29 cellular contexts compared by ENCODE assay signal in the genomic region with DNA sequence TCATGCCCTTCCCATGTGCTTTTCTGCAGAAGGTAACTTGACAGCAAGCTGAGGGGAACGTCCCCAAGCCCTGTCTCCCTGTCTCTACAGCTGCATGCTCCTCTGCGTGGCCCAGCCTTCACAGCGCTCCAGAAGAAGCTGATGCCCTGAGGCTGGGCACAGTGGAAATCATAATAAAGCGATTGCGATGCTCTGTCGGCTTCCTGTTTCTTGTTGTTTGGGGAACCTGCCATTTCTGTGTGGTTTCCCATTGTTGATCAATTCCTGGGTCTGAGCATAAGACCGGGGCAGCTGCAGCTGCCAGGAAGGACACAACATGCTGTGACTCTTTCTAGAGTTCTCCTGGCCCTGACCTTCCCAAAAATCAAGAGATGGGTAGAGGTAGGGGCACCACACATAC. TPM values are rescaled to one million over a fixed set of nuclear protein-coding genes. Genes with fewer than 3 reads are reported as not detected.
DNase-seq lines count a peak whose midpoint lies in the region; ATAC-seq, FAIRE-seq and TF ChIP-seq lines count a peak whose summit lies in the region.
"Had no signal": no experiment of that assay in that cellular context is flagged by ENCODE, and none has a peak within 500 bp of the region (broad histone marks: within the 10 kb centered on the region; RNA-seq: fewer than 3 reads in every experiment).

No MANE protein-coding gene starts in this region.

- POLR2A ChIA-PET in activated CD4-positive, alpha-beta T cell treated with anti-CD3 and anti-CD28 coated beads, Interleukin-2, amount 10 ng/mL, durations not matched to agents 7 days and 5 days (lab: Charles Lee) = no interaction called here
- POLR2A ChIA-PET in GM12878 (lab: Charles Lee) = no interaction called here

- no peaks in the 10 kb centered on the region for H3K36me3 ChIP-seq in GM12878 (ENCODE audit: control insufficient read depth in 2 of 2, insufficient read depth in 2 of 2, low read length in 1 of 2)
- H3K36me3 ChIP-seq in upper lobe of right lung = no peaks in the 10 kb centered on the region

- in situ Hi-C loops in GM12878 (cut with MboI) = loop anchor here (5.0 kb wide), 1 partner anchor 85 kb away; a partner anchor contains a TSS

- H3K4me1 ChIP-seq in GM12878 (ENCODE audit: control insufficient read depth, insufficient read depth, low read length) (peaks cover 35% of the 10 kb centered on the region), upper lobe of right lung (peaks cover 8% of the 10 kb centered on the region)

- no peak for TF ChIP-seq POLR2A in GM12878 (IDR thresholded peaks at IDR 0.05; ENCODE audit: low read depth, low read length)

- TF ChIP-seq CTCF in GM12878 (IDR thresholded peaks at IDR 0.05 in 2 of 3, conservative IDR thresholded peaks at IDR 0.05 in 1 of 3; ENCODE audit: control insufficient read depth in 2 of 3, extremely low read depth in 1 of 3, insufficient read depth in 1 of 3, low read depth in 3 of 3, low read length in 3 of 3) (no peak), upper lobe of right lung (IDR thresholded peaks at IDR 0.05) (no peak), HFFc6 (IDR thresholded peaks at IDR 0.05) (no peak)

- H3K9ac ChIP-seq in GM12878 (ENCODE audit: control insufficient read depth, insufficient read depth, low read length) = no peak overlapping the region

- SMC1A ChIA-PET in GM12878 (lab: Charles Lee; ENCODE audit: uncharacterized antibody, unreplicated experiment) = interaction anchor here (0.7 to 3.6 kb wide), 2 partner anchors 69 to 84 kb away, joined by 3 to 54 read pairs; no protein-coding TSS in a partner anchor

- H3K4me3 ChIP-seq in GM12878 (no peak overlapping the region), upper lobe of right lung (no peak overlapping the region)
- H3K4me3 ChIP-seq: A549 had no signal

- H2AFZ ChIP-seq in GM12878 (ENCODE audit: control insufficient read depth, low read depth, low read length) = no peak overlapping the region

- no peaks in the 10 kb centered on the region for H3K36me3 Mint-ChIP-seq in activated CD4-positive, alpha-beta T cell treated with anti-CD3 and anti-CD28 coated beads, Interleukin-2, amount 10 ng/mL, durations not matched to agents 7 days and 5 days (ENCODE audit: low read depth)
- H3K36me3 Mint-ChIP-seq in HFFc6 (ENCODE audit: low read depth) = no peaks in the 10 kb centered on the region
- H3K36me3 Mint-ChIP-seq: activated naive CD8-positive, alpha-beta T cell had no signal

- TF ChIP-seq EP300 in GM12878 (IDR thresholded peaks at IDR 0.05; ENCODE audit: borderline replicate concordance in 1 of 2, control insufficient read depth in 1 of 2, low read depth in 2 of 2, low read length in 2 of 2) = no peak

- H3K9me3 ChIP-seq in GM12878 (replicated peaks; ENCODE audit: control insufficient read depth, insufficient read depth, low read length) (no peaks in the 10 kb centered on the region), upper lobe of right lung (no peaks in the 10 kb centered on the region)
- H3K9me3 ChIP-seq: A549 had no signal

- ATAC-seq in GM12878 (no peak), upper lobe of right lung (peak; percentile 40)
- ATAC-seq: A549 had no signal

- peaks cover 50% of the 10 kb centered on the region for H3K4me1 Mint-ChIP-seq in activated CD4-positive, alpha-beta T cell treated with anti-CD3 and anti-CD28 coated beads, Interleukin-2, amount 10 ng/mL, durations not matched to agents 7 days and 5 days
- peaks cover 8% of the 10 kb centered on the region for H3K4me1 Mint-ChIP-seq in HFFc6 (ENCODE audit: low read depth)

- intact Hi-C loops in GM12878 (cut with micrococcal nuclease; ENCODE audit: unreplicated experiment) (no loop called here), upper lobe of right lung (cut with DNase I) (no loop called here)

- no peaks in the 10 kb centered on the region for H3K27me3 Mint-ChIP-seq in activated CD4-positive, alpha-beta T cell treated with anti-CD3 and anti-CD28 coated beads, Interleukin-2, amount 10 ng/mL, durations not matched to agents 7 days and 5 days
- peaks cover 38% of the 10 kb centered on the region for H3K27me3 Mint-ChIP-seq in HFFc6 (ENCODE audit: insufficient read depth)
- H3K27me3 Mint-ChIP-seq: activated naive CD8-positive, alpha-beta T cell had no signal

- 33% methylated on average over 7 of the region's 7 CpGs for WGBS in GM12878 (ENCODE audit: insufficient coverage, insufficient replicate concordance, low lambda C conversion rate, missing lambda C conversion rate)

- peak overlapping the region; percentile 86 for H3K27ac Mint-ChIP-seq in activated CD4-positive, alpha-beta T cell treated with anti-CD3 and anti-CD28 coated beads, Interleukin-2, amount 10 ng/mL, durations not matched to agents 7 days and 5 days
- H3K27ac Mint-ChIP-seq in HFFc6 = no peak overlapping the region

- H3K4me3 Mint-ChIP-seq in activated CD4-positive, alpha-beta T cell treated with anti-CD3 and anti-CD28 coated beads, Interleukin-2, amount 10 ng/mL, durations not matched to agents 7 days and 5 days = no peak overlapping the region
- H3K4me3 Mint-ChIP-seq in HFFc6 = no peak overlapping the region

- H3K9me3 Mint-ChIP-seq in activated CD4-positive, alpha-beta T cell treated with anti-CD3 and anti-CD28 coated beads, Interleukin-2, amount 10 ng/mL, durations not matched to agents 7 days and 5 days = no peaks in the 10 kb centered on the region
- H3K9me3 Mint-ChIP-seq in HFFc6 = no peaks in the 10 kb centered on the region

- H3K4me2 ChIP-seq in GM12878 (ENCODE audit: control insufficient read depth, insufficient read depth) = peak overlapping the region; percentile 26; the same call in 1 of the 2 replicates
- H3K4me2 ChIP-seq: A549 had no signal

- no TSS peak for BruUV-seq in GM12878 (replicated peaks; lab: Mats Ljungman, UMichigan)

- DNase-seq in activated CD4-positive, alpha-beta T cell treated with anti-CD3 and anti-CD28 coated beads, Interleukin-2, amount 10 ng/mL, durations not matched to agents 7 days and 5 days = no peak
- DNase-seq in activated CD4-positive, alpha-beta T cell treated with anti-CD3 and anti-CD28 coated beads, Interleukin-2, amount 50 U/mL, for 4 hours = no peak
- DNase-seq in NOMO-1 (lab: John Stamatoyannopoulos, UW; ENCODE audit: unreplicated experiment in 2 of 2) = peak; percentile 75 to 94
- no peak for DNase-seq in GM12878 (ENCODE audit: low read depth, low spot score)
- DNase-seq in upper lobe of right lung = no peak
- no peak for DNase-seq in middle frontal gyrus (ENCODE audit: extremely low spot score, low spot score)
- no peak for DNase-seq in HFFc6
- DNase-seq in activated T-cell treated with anti-CD3 and anti-CD28 coated beads, Interleukin-2, amount 50 U/mL, for 1 hour = no peak
- DNase-seq: activated CD8-positive, alpha-beta memory T cell treated with anti-CD3 and anti-CD28 coated beads for 24 hours; cerebellar nuclear complex; DMS 273 treated with DMSO at 0.1 percent for 48 hours; effector CD8-positive, alpha-beta T cell; GOT3; kidney; MM.1S; NCI-H2029; retina; stimulated activated CD4-positive, alpha-beta T cell treated with anti-CD3 and anti-CD28 coated beads, Interleukin-4, amount 100 ng/mL, for 4 hours; T-helper 2 cell had no signal

- TF ChIP-seq RAD21 in GM12878 (IDR thresholded peaks at IDR 0.05; ENCODE audit: insufficient read depth, low read depth, low read length) = no peak

- no peaks in the 10 kb centered on the region for H3K79me2 ChIP-seq in GM12878 (ENCODE audit: control insufficient read depth, insufficient read depth, low read length)

- RAD21 ChIA-PET in GM12878 (lab: Charles Lee; ENCODE audit: unreplicated experiment) = no interaction called here

- CTCF ChIA-PET in activated CD4-positive, alpha-beta T cell treated with anti-CD3 and anti-CD28 coated beads, Interleukin-2, amount 10 ng/mL, durations not matched to agents 7 days and 5 days (lab: Charles Lee) = interaction anchor here (0.6 to 0.9 kb wide), 2 partner anchors 18 to 30 kb away, joined by 3 read pairs; no protein-coding TSS in a partner anchor
- CTCF ChIA-PET in GM12878 (lab: Yijun Ruan, JAX) = interaction anchor here (0.6 to 3.5 kb wide), 4 partner anchors 12 to 638 kb away, joined by 3 to 86 read pairs (median 3); no protein-coding TSS in a partner anchor

- H3K27me3 ChIP-seq in GM12878 (replicated peaks in 1 of 2; ENCODE audit: control insufficient read depth in 2 of 2, insufficient read depth in 2 of 2, low read length in 1 of 2) (no peaks in the 10 kb centered on the region), upper lobe of right lung (no peaks in the 10 kb centered on the region)

- peak; percentile 18 for FAIRE-seq in GM12878 (lab: Jason Lieb, UNC)
- FAIRE-seq: A549, frontal cortex, G401.6, kidney had no signal

- H3K27ac ChIP-seq in GM12878 (ENCODE audit: control insufficient read depth, insufficient read depth) = no peak overlapping the region
- H3K27ac ChIP-seq in upper lobe of right lung = no peak overlapping the region
- H3K27ac ChIP-seq: A549, C4-2B, VCaP had no signal

- no peaks in the 10 kb centered on the region for H4K20me1 ChIP-seq in GM12878 (ENCODE audit: control insufficient read depth, insufficient read depth)

RNA-seq across cellular contexts. Expression of a gene that starts 7.2 kb away (rescaled TPM):
- total RNA-seq in activated CD4-positive, alpha-beta T cell treated with anti-CD3 and anti-CD28 coated beads, Interleukin-2, amount 10 ng/mL, durations not matched to agents 7 days and 5 days = 1 to 10 TPM; 3.5 to 4.6 TPM
- total RNA-seq in GM12878 (2013; cell fraction: nucleolus; rRNA removed) = 2.6 and 3.2 TPM in 2 replicates
- 8.6 and 8.8 TPM in 2 replicates for total RNA-seq in GM12878 (2014; rRNA removed)
- total RNA-seq in GM12878 (2014; rRNA removed; fragmentation: Illumina TruSeq; extraction: Trizol) = 8.2 and 8.3 TPM in 2 replicates
- 9.3 and 9.9 TPM in 2 replicates for total RNA-seq in GM12878 (2021)
- 3.2 TPM for polyA plus RNA-seq in GM12878 (2011; ENCODE audit: low read depth)
- 1.4 and 1.9 TPM in 2 replicates for polyA plus RNA-seq in GM12878 (2011; rRNA removed)
- 3.7 and 4.3 TPM in 2 replicates for polyA plus RNA-seq in GM12878 (2011; cell fraction: cytosol; rRNA removed)
- polyA plus RNA-seq in GM12878 (2011; cell fraction: nucleus; rRNA removed) = 1.2 and 2.5 TPM in 2 replicates
- 4.8 and 5.2 TPM in 2 replicates for polyA plus RNA-seq in GM12878 (2012)
- 9.3 and 13.3 TPM in 2 replicates for polyA plus RNA-seq in GM12878 (2014; fragmentation: Illumina TruSeq; extraction: Trizol)
- 1 to 10 TPM in 1 of 2 experiments, under 1 TPM in 1; 0.92 to 1.5 TPM for polyA plus RNA-seq in GM12878 (2014; fragmentation: Nextera tagmentation; extraction: Ambion mirVana)
- 8.9 and 9.0 TPM in 2 replicates for polyA plus RNA-seq in GM12878 (2014; rRNA removed)
- polyA plus RNA-seq in GM12878 (2016; fragmentation: Nextera tagmentation; extraction: Ambion mirVana) = 1 to 10 TPM; 4.9 to 5.4 TPM
- polyA minus RNA-seq in GM12878 (2011; rRNA and poly(A)+ RNA removed) = 2.1 and 3.2 TPM in 2 replicates
- 0.53 and 0.94 TPM in 2 replicates for polyA minus RNA-seq in GM12878 (2011; cell fraction: cytosol; rRNA and poly(A)+ RNA removed)
- polyA minus RNA-seq in GM12878 (2011; cell fraction: nucleus; rRNA and poly(A)+ RNA removed) = 0.85 and 0.86 TPM in 2 replicates
- total RNA-seq in upper lobe of right lung = 8.3 TPM
- total RNA-seq in HFFc6 (2021; fragmentation: NEBNext Ultra II Directional; extraction: Animal tissue kit (Norgen Biotek cat#: 25700)) = 10 to 100 TPM; 12.2 to 19.9 (median 16.3) TPM

RNA-seq across cellular contexts. Expression of a gene that starts 24.3 kb away (rescaled TPM):
- total RNA-seq in activated CD4-positive, alpha-beta T cell treated with anti-CD3 and anti-CD28 coated beads, Interleukin-2, amount 10 ng/mL, durations not matched to agents 7 days and 5 days = not detected
- not detected in 2 replicates for total RNA-seq in GM12878 (2013; cell fraction: nucleolus; rRNA removed)
- not detected in 2 replicates for total RNA-seq in GM12878 (2014; rRNA removed)
- total RNA-seq in GM12878 (2014; rRNA removed; fragmentation: Illumina TruSeq; extraction: Trizol) = not detected in 2 replicates
- total RNA-seq in GM12878 (2021) = not detected in 2 replicates
- polyA plus RNA-seq in GM12878 (2011; ENCODE audit: low read depth) = not detected
- polyA plus RNA-seq in GM12878 (2011; rRNA removed) = 0.04 TPM in 1 of 2 replicates, not detected in the other
- polyA plus RNA-seq in GM12878 (2011; cell fraction: cytosol; rRNA removed) = not detected in 2 replicates
- polyA plus RNA-seq in GM12878 (2011; cell fraction: nucleus; rRNA removed) = not detected in 2 replicates
- not detected in 2 replicates for polyA plus RNA-seq in GM12878 (2012)
- not detected in 2 replicates for polyA plus RNA-seq in GM12878 (2014; fragmentation: Illumina TruSeq; extraction: Trizol)
- polyA plus RNA-seq in GM12878 (2014; fragmentation: Nextera tagmentation; extraction: Ambion mirVana) = under 1 TPM in 1 of 2 experiments, not detected in 1; 0.02 TPM
- polyA plus RNA-seq in GM12878 (2014; rRNA removed) = 0.04 TPM in 1 of 2 replicates, not detected in the other
- polyA plus RNA-seq in GM12878 (2016; fragmentation: Nextera tagmentation; extraction: Ambion mirVana) = not detected
- polyA minus RNA-seq in GM12878 (2011; rRNA and poly(A)+ RNA removed) = not detected in 2 replicates
- polyA minus RNA-seq in GM12878 (2011; cell fraction: cytosol; rRNA and poly(A)+ RNA removed) = not detected in 2 replicates
- not detected in 2 replicates for polyA minus RNA-seq in GM12878 (2011; cell fraction: nucleus; rRNA and poly(A)+ RNA removed)
- 0.23 TPM for total RNA-seq in upper lobe of right lung
- not detected for total RNA-seq in HFFc6 (2021; fragmentation: NEBNext Ultra II Directional; extraction: Animal tissue kit (Norgen Biotek cat#: 25700))
- total RNA-seq: lung microvascular endothelial cell, myocyte, NCI-H460, osteoblast had no signal
- polyA plus RNA-seq: A549 had no signal

Comparison
In these comparisons a context has a peak if more than half of its experiments do, and no peak if none do; other contexts are left out.
1. DNase-seq: peak in NOMO-1 (2 of 2); none in activated CD4-positive, alpha-beta T cell treated with anti-CD3 and anti-CD28 coated beads, Interleukin-2, amount 10 ng/mL, durations not matched to agents 7 days and 5 days (single experiment), activated CD4-positive, alpha-beta T cell treated with anti-CD3 and anti-CD28 coated beads, Interleukin-2, amount 50 U/mL, for 4 hours (0 of 2), GM12878 (single experiment), upper lobe of right lung (single experiment), middle frontal gyrus (single experiment), HFFc6 (single experiment) and activated T-cell treated with anti-CD3 and anti-CD28 coated beads, Interleukin-2, amount 50 U/mL, for 1 hour (single experiment).